7 cellular contexts compared by ENCODE assay signal in the genomic region with DNA sequence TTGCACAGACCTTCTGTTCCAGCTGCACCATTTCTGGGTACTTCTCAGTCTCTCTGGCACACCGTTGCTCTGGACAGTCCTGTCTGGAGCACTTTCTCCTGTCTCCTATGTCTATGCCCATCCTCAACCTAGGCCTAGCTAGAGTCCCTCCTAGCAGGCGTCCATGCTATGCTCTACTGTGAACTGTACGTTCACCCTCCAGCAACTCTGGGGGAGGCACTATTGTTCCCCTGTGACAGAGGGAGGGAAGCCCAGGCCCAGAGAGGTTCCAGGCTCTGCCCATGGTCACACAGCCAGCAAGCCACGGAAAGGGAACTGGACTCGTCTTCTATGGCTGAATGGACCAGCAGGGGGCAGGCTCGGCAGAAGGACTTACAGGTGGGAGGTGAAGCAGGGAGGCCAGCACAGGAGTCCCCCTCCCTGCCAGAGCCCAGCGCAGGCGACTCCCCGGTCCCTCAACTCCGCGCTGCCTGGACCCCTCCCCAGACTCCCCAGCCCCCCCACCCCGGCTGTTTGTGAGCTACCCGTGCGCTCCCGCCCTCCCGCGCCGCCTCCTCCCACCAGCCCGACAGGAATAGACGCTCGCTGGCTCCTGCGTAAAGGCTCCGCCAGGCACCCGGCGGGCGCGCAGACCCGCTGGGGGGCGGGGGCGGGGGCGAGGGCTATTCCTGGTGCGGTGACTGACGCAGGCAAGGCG. TPM values are rescaled to one million over a fixed set of nuclear protein-coding genes. Genes with fewer than 3 reads are reported as not detected.
DNase-seq lines count a peak whose midpoint lies in the region; ATAC-seq and TF ChIP-seq lines count a peak whose summit lies in the region.

No MANE protein-coding gene starts in this region.

- peak; percentile 27 for DNase-seq in NCI-H1436 treated with DMSO at 0.1 percent for 48 hours (lab: John Stamatoyannopoulos, UW)
- peak; percentile 45 for DNase-seq in activated CD4-positive, alpha-beta T cell treated with anti-CD3 and anti-CD28 coated beads, Interleukin-2, amount 50 U/mL, for 1 hour
- peak; percentile 93 for DNase-seq in mesendoderm
- DNase-seq in stimulated activated CD8-positive, alpha-beta memory T cell treated with anti-CD3 and anti-CD28 coated beads, Interleukin-7, amount 100 ng/mL, for 4 hours (ENCODE audit: low read depth in 2 of 2), result peak; percentile 14 to 17

- no peak overlapping the region for H3K4ac ChIP-seq in mesendoderm (ENCODE audit: low read depth, low read length)

- H3K4me3 ChIP-seq in ectodermal cell (ENCODE audit: insufficient read depth, low read depth, low read length), result peak overlapping the region; percentile 0
- H3K4me3 ChIP-seq in mesendoderm (ENCODE audit: low read length), result no peak overlapping the region

- no peak overlapping the region for H4K8ac ChIP-seq in mesendoderm (ENCODE audit: low read depth, low read length)

- no peak overlapping the region for H2BK15ac ChIP-seq in mesendoderm (replicated peaks; ENCODE audit: low read depth)

- no peak overlapping the region for H3K18ac ChIP-seq in mesendoderm (ENCODE audit: low read length)

- TF ChIP-seq CTCF in GM12873 (IDR thresholded peaks at IDR 0.05; ENCODE audit: insufficient read depth, low read depth, low read length, missing control alignments), result peak; percentile 86

- no peak overlapping the region for H3K27ac ChIP-seq in ectodermal cell (ENCODE audit: insufficient read depth, low read depth, low read length, poor library complexity, severe bottlenecking)
- no peak overlapping the region for H3K27ac ChIP-seq in mesendoderm (ENCODE audit: low read depth, low read length)

- no peak overlapping the region for H3K56ac ChIP-seq in mesendoderm (ENCODE audit: low read length)

- no peaks in the 10 kb centered on the region for H3K79me1 ChIP-seq in mesendoderm (ENCODE audit: low read length)

- ATAC-seq in GM21423 (IDR thresholded peaks at IDR 0.05; ENCODE audit: unreplicated experiment), result no peak

- H3K36me3 ChIP-seq in ectodermal cell (ENCODE audit: control insufficient read depth, insufficient read depth, low read length), result no peaks in the 10 kb centered on the region
- H3K36me3 ChIP-seq in mesendoderm (ENCODE audit: control insufficient read depth, insufficient read depth, low read length), result no peaks in the 10 kb centered on the region

- H3K9ac ChIP-seq in mesendoderm (ENCODE audit: low read length), result no peak overlapping the region

- H2BK120ac ChIP-seq in mesendoderm (ENCODE audit: low read depth, low read length), result no peak overlapping the region

- peaks cover 30% of the 10 kb centered on the region for H3K4me1 ChIP-seq in ectodermal cell (ENCODE audit: control insufficient read depth, insufficient read depth, low read length)
- H3K4me1 ChIP-seq in mesendoderm (ENCODE audit: control insufficient read depth, low read depth, low read length), result peaks cover 8% of the 10 kb centered on the region

- H3K9me3 ChIP-seq in ectodermal cell (ENCODE audit: control insufficient read depth, low read length), result no peaks in the 10 kb centered on the region

- H4K5ac ChIP-seq in mesendoderm (ENCODE audit: low read length), result no peak overlapping the region

- no peak overlapping the region for H3K23ac ChIP-seq in mesendoderm (ENCODE audit: low read length)

- H3K27me3 ChIP-seq in ectodermal cell (ENCODE audit: control insufficient read depth, insufficient read depth, low read length, poor library complexity, severe bottlenecking) (peaks cover 8% of the 10 kb centered on the region), mesendoderm (ENCODE audit: insufficient read depth, low read length, poor library complexity) (peaks cover 6% of the 10 kb centered on the region)

- H2BK5ac ChIP-seq in mesendoderm (ENCODE audit: low read length), result no peak overlapping the region

- H3K4me2 ChIP-seq in mesendoderm (ENCODE audit: low read length), result peak overlapping the region; percentile 35

- no peaks in the 10 kb centered on the region for H3K79me2 ChIP-seq in mesendoderm (ENCODE audit: control insufficient read depth, insufficient read depth, low read length)

- WGBS in ectodermal cell, 2 experiments, result 1% methylated on average over 34 of the region's 34 CpGs
- no CpG with 5 or more reads among the region's 34 CpGs for WGBS in mesendoderm (ENCODE audit: extremely low coverage, insufficient coverage, low lambda C conversion rate)

- no peak overlapping the region for H2AK5ac ChIP-seq in mesendoderm (ENCODE audit: low read length)

RNA-seq across cellular contexts. Expression of a gene that starts 1.7 kb away (rescaled TPM):
- polyA plus RNA-seq in ectodermal cell (2013, experiment 1 of 4), result 62.5 TPM
- 60.1 TPM for polyA plus RNA-seq in ectodermal cell (2013, experiment 2 of 4)
- polyA plus RNA-seq in ectodermal cell (2013, experiment 3 of 4), result 47.6 TPM
- polyA plus RNA-seq in ectodermal cell (2013, experiment 4 of 4), result 51.0 TPM
- polyA plus RNA-seq in mesendoderm (2013, experiment 1 of 2), result 5.0 TPM
- polyA plus RNA-seq in mesendoderm (2013, experiment 2 of 2), result 4.7 TPM

Comparison
In these comparisons a context has a peak if more than half of its experiments do, and no peak if none do; other contexts are left out.
1. DNase-seq: peak in every context shown above with its lines; median percentile 93 in mesendoderm; 45 in activated CD4-positive, alpha-beta T cell treated with anti-CD3 and anti-CD28 coated beads, Interleukin-2, amount 50 U/mL, for 1 hour; 27 in NCI-H1436 treated with DMSO at 0.1 percent for 48 hours; 16 in stimulated activated CD8-positive, alpha-beta memory T cell treated with anti-CD3 and anti-CD28 coated beads, Interleukin-7, amount 100 ng/mL, for 4 hours.